ENCODE assay signal across 8 cellular contexts in genomic region chr17:1829579-1830257, GRCh38. TPM values are rescaled to one million over a fixed set of nuclear protein-coding genes. Genes with fewer than 3 reads are reported as not detected.
DNase-seq lines count a peak whose midpoint lies in the region; ATAC-seq, FAIRE-seq and TF ChIP-seq lines count a peak whose summit lies in the region.

TSS of gene RPA1 (plus strand) at chr17:1830005. CDS start at chr17:1830094, 89 bp downstream.
TSS of gene SMYD4 (minus strand) at chr17:1829902. CDS start at chr17:1827994, 1,908 bp downstream.

- H3K27me3 ChIP-seq in right cardiac atrium (ENCODE audit: control insufficient read depth, insufficient read depth) (no peaks in the 10 kb centered on the region), psoas muscle (ENCODE audit: insufficient read depth in 3 of 3, low read length in 2 of 3) (no peaks in the 10 kb centered on the region)

- no peaks in the 10 kb centered on the region for H3K36me3 Mint-ChIP-seq in T-helper 17 cell (ENCODE audit: low read depth)

- WGBS in right cardiac atrium: under 1% methylated on average over 83 of the region's 83 CpGs
- 0% methylated on average over 45 to 83 of the region's 83 CpGs for WGBS in psoas muscle, 3 donors
- under 1% methylated on average over 83 of the region's 83 CpGs for WGBS in urinary bladder

- no peaks in the 10 kb centered on the region for H3K27me3 Mint-ChIP-seq in T-helper 17 cell

- peaks cover 0 to 31% of the 10 kb centered on the region in 2 donors for H3K36me3 ChIP-seq in psoas muscle (ENCODE audit: insufficient read depth in 1 of 2, low read depth in 1 of 2)
- peaks cover 5% of the 10 kb centered on the region for H3K36me3 ChIP-seq in urinary bladder (ENCODE audit: insufficient read depth)

- H3K27ac ChIP-seq in right cardiac atrium (ENCODE audit: low read length) (peak within 1 kb of the TSS; percentile 82), psoas muscle (peak within 1 kb of the TSS; percentile 93), urinary bladder (ENCODE audit: low read depth) (peak within 1 kb of the TSS; percentile 93)

- peak; percentile 92 for ATAC-seq in HG02642 (IDR thresholded peaks at IDR 0.05; ENCODE audit: poor library complexity, unreplicated experiment)
- ATAC-seq in T-helper 17 cell: peak; percentile 99
- peak; percentile 100 for ATAC-seq in right cardiac atrium
- ATAC-seq in psoas muscle: peak; percentile 97 to 99 (median 98)

- H3K4me3 ChIP-seq in right cardiac atrium (ENCODE audit: low read length): peak within 1 kb of the TSS; percentile 78
- peak within 1 kb of the TSS; percentile 83 for H3K4me3 ChIP-seq in psoas muscle
- H3K4me3 ChIP-seq in urinary bladder (ENCODE audit: low read depth, low read length): peak within 1 kb of the TSS; percentile 86

- H3K4me1 ChIP-seq in right cardiac atrium (ENCODE audit: control insufficient read depth, insufficient read depth, low read length) (no peaks in the 10 kb centered on the region), psoas muscle (peaks cover 30% of the 10 kb centered on the region), urinary bladder (ENCODE audit: insufficient read depth) (no peaks in the 10 kb centered on the region)

- peak; percentile 100 for FAIRE-seq in GM12891 (lab: Jason Lieb, UNC)

- peak; percentile 81 for TF ChIP-seq POLR2A in GM12891 (IDR thresholded peaks at IDR 0.05; ENCODE audit: low read depth, low read length)

- peaks cover 41% of the 10 kb centered on the region for H3K4me1 Mint-ChIP-seq in T-helper 17 cell

- intact Hi-C loops in right cardiac atrium (cut with DNase I) (no loop called here), psoas muscle (cut with DNase I) (loop anchor here (2.0 to 5.0 kb wide), 2 partner anchors 33 to 41 kb away; no protein-coding TSS in a partner anchor)

- H3K9me3 ChIP-seq in T-helper 17 cell (ENCODE audit: control insufficient read depth, low read length, poor library complexity, severe bottlenecking): no peaks in the 10 kb centered on the region
- no peaks in the 10 kb centered on the region for H3K9me3 ChIP-seq in right cardiac atrium (ENCODE audit: control insufficient read depth, low read length)
- H3K9me3 ChIP-seq in psoas muscle: no peaks in the 10 kb centered on the region

- no peak for TF ChIP-seq CTCF in psoas muscle (IDR thresholded peaks at IDR 0.05)

- peak; percentile 93 for DNase-seq in GM12891 (ENCODE audit: insufficient read length, low spot score)
- peak; percentile 51 for DNase-seq in NCI-H1105 (lab: John Stamatoyannopoulos, UW)
- peak; percentile 81 to 90 (median 87) for DNase-seq in T-helper 17 cell
- DNase-seq in amniotic stem cell (lab: John Stamatoyannopoulos, UW): peak; percentile 82
- peak; percentile 91 to 96 (median 96) for DNase-seq in right cardiac atrium
- DNase-seq in psoas muscle: peak; percentile 92 to 94

- H3K4me3 Mint-ChIP-seq in T-helper 17 cell: peak within 1 kb of the TSS; percentile 98

- peak within 1 kb of the TSS; percentile 97 for H3K27ac Mint-ChIP-seq in T-helper 17 cell

TF ChIP-seq in GM12891, 5 proteins besides CTCF, POLR2A, EP300 and RAD21:
- TF ChIP-seq POLR2AphosphoS5 (IDR thresholded peaks at IDR 0.05; ENCODE audit: low read depth, low read length): peak; percentile 77
- no peak for TF ChIP-seq POU2F2 (IDR thresholded peaks at IDR 0.05; ENCODE audit: low read depth, low read length)
- TF ChIP-seq TAF1 (IDR thresholded peaks at IDR 0.05; ENCODE audit: low read depth, low read length): peak; percentile 63; the same call in 1 of the 2 replicates
- no peak for TF ChIP-seq PAX5 (IDR thresholded peaks at IDR 0.05; ENCODE audit: insufficient read depth, low read length, severe bottlenecking)

RNA-seq across cellular contexts. Expression of gene RPA1, which starts in this region (rescaled TPM):
- 71.8 TPM for polyA plus RNA-seq in GM12891 (2012; ENCODE audit: low read depth, missing spikeins)
- total RNA-seq in T-helper 17 cell: 10 to 100 TPM; 67.4 to 81.4 TPM
- 100 to 1,000 TPM in 1 of 4 donors, 10 to 100 TPM in 3; 68.1 to 103 (median 81.6) TPM for total RNA-seq in right cardiac atrium
- polyA plus RNA-seq in right cardiac atrium: 28.0 TPM
- total RNA-seq in psoas muscle: 10 to 100 TPM; 52.6 to 82.1 (median 75.2) TPM
- 10 to 100 TPM; 22.1 to 49.8 (median 22.7) TPM for polyA plus RNA-seq in psoas muscle
- 23.9 TPM for total RNA-seq in urinary bladder
- 46.3 TPM for polyA plus RNA-seq in urinary bladder

RNA-seq across cellular contexts. Expression of gene SMYD4, which starts in this region (rescaled TPM):
- polyA plus RNA-seq in GM12891 (2012; ENCODE audit: low read depth, missing spikeins): 7.1 TPM
- total RNA-seq in T-helper 17 cell (10 to 100 TPM; 16.0 to 16.8 TPM), right cardiac atrium (10 to 100 TPM; 10.3 to 14.6 (median 11.4) TPM), psoas muscle (10 to 100 TPM in 2 of 4 donors, 1 to 10 TPM in 2; 8.8 to 18.0 (median 12.7) TPM), urinary bladder (14.1 TPM)
- polyA plus RNA-seq in right cardiac atrium (6.5 TPM), psoas muscle (10 to 100 TPM in 1 of 3 donors, 1 to 10 TPM in 2; 8.0 to 22.4 (median 8.4) TPM), urinary bladder (12.8 TPM)

Comparison
In these comparisons a context has a peak if more than half of its experiments do, and no peak if none do; other contexts are left out.
1. Peak in every context shown above with its lines: DNase-seq, ATAC-seq, H3K4me3 ChIP-seq and H3K27ac ChIP-seq.
2. intact Hi-C loops: an anchor here in psoas muscle (2.0 to 5.0 kb wide); none called in right cardiac atrium.